19 cellular contexts compared by ENCODE assay signal in genomic region chr2:152419944-152420813, GRCh38.
DNase-seq lines count a peak whose midpoint lies in the region; ATAC-seq, FAIRE-seq and TF ChIP-seq lines count a peak whose summit lies in the region.
"Had no signal": no experiment of that assay in that cellular context is flagged by ENCODE, and none has a peak within 500 bp of the region (broad histone marks: within the 10 kb centered on the region; RNA-seq: fewer than 3 reads in every experiment).

No MANE protein-coding gene starts in this region.

- H3K4me1 ChIP-seq in adrenal gland (replicated peaks in 1 of 2) (peaks cover 18 to 33% of the 10 kb centered on the region in 2 donors), neutrophil (ENCODE audit: control insufficient read depth in 1 of 2, insufficient read depth in 1 of 2, low read depth in 1 of 2, low read length in 1 of 2) (peaks cover 20 to 31% of the 10 kb centered on the region in 2 experiments), aorta (ENCODE audit: control insufficient read depth in 1 of 2, insufficient read depth in 2 of 2, low read length in 2 of 2) (peaks cover 7 to 9% of the 10 kb centered on the region in 2 donors)

- H3K9me3 Mint-ChIP-seq in stimulated activated naive B cell treated with anti-CD40 and anti-IgM and Interleukin-4, amounts not matched to agents 10 μg/mL and 1 μg/mL and 100 μg/mL, for 72 hours: no peaks in the 10 kb centered on the region
- H3K9me3 Mint-ChIP-seq: activated naive CD8-positive, alpha-beta T cell treated with anti-CD3 and anti-CD28 coated beads, Interleukin-2, amount 10 ng/mL, durations not matched to agents 7 days and 5 days; naive B cell had no signal

- DNase-seq in adrenal gland (no peak), C1 segment of cervical spinal cord (lab: John Stamatoyannopoulos, UW) (no peak), HPDE6-E6E7 (ENCODE audit: extremely low spot score) (no peak), aorta (no peak)
- DNase-seq in stimulated activated naive B cell treated with anti-CD40 and anti-IgM and Interleukin-4, amounts not matched to agents 10 μg/mL and 1 μg/mL and 100 μg/mL, for 72 hours: no peak
- DNase-seq: activated CD4-positive, alpha-beta T cell treated with anti-CD3 and anti-CD28 coated beads for 4 hours; activated naive CD8-positive, alpha-beta T cell treated with anti-CD3 and anti-CD28 coated beads, Interleukin-2, amount 10 ng/mL, durations not matched to agents 7 days and 5 days; activated T-cell treated with anti-CD3 and anti-CD28 coated beads for 4 hours; central memory CD4-positive, alpha-beta T cell; kidney glomerular epithelial cell; MG63; naive B cell; NCI-H2107; stimulated activated CD4-positive, alpha-beta T cell treated with anti-CD3 and anti-CD28 coated beads, Interleukin-4, amount 100 ng/mL, for 4 hours; stimulated activated naive CD4-positive, alpha-beta T cell; SW 1271 had no signal

- peaks cover 0 to 2% of the 10 kb centered on the region in 2 donors for H3K4me1 Mint-ChIP-seq in stimulated activated naive B cell treated with anti-CD40 and anti-IgM and Interleukin-4, amounts not matched to agents 10 μg/mL and 1 μg/mL and 100 μg/mL, for 72 hours
- H3K4me1 Mint-ChIP-seq: activated naive CD8-positive, alpha-beta T cell treated with anti-CD3 and anti-CD28 coated beads, Interleukin-2, amount 10 ng/mL, durations not matched to agents 7 days and 5 days had no signal

- H3K36me3 ChIP-seq in adrenal gland (replicated peaks in 1 of 2): no peaks in the 10 kb centered on the region
- no peaks in the 10 kb centered on the region for H3K36me3 ChIP-seq in neutrophil
- no peaks in the 10 kb centered on the region for H3K36me3 ChIP-seq in aorta (ENCODE audit: control insufficient read depth in 1 of 2, insufficient read depth in 2 of 2, low read length in 1 of 2)
- H3K36me3 ChIP-seq: MG63 had no signal

- no peak overlapping the region for H3K4me3 Mint-ChIP-seq in stimulated activated naive B cell treated with anti-CD40 and anti-IgM and Interleukin-4, amounts not matched to agents 10 μg/mL and 1 μg/mL and 100 μg/mL, for 72 hours
- H3K4me3 Mint-ChIP-seq: activated naive CD8-positive, alpha-beta T cell treated with anti-CD3 and anti-CD28 coated beads, Interleukin-2, amount 10 ng/mL, durations not matched to agents 7 days and 5 days; naive B cell had no signal

- no peaks in the 10 kb centered on the region for H3K36me3 Mint-ChIP-seq in stimulated activated naive B cell treated with anti-CD40 and anti-IgM and Interleukin-4, amounts not matched to agents 10 μg/mL and 1 μg/mL and 100 μg/mL, for 72 hours
- H3K36me3 Mint-ChIP-seq: activated naive CD8-positive, alpha-beta T cell treated with anti-CD3 and anti-CD28 coated beads, Interleukin-2, amount 10 ng/mL, durations not matched to agents 7 days and 5 days; naive B cell had no signal

- H3K9me3 ChIP-seq in adrenal gland (replicated peaks in 1 of 3) (no peaks in the 10 kb centered on the region), neutrophil (no peaks in the 10 kb centered on the region), aorta (ENCODE audit: control insufficient read depth, low read length) (no peaks in the 10 kb centered on the region)
- H3K9me3 ChIP-seq: MG63 had no signal

- intact Hi-C loops in adrenal gland (cut with DNase I) (no loop called here), aorta (cut with DNase I) (loop anchor here in 1 of 2 donors (10.0 kb wide), 1 partner anchor 75 kb away; no protein-coding TSS in a partner anchor)

- peak overlapping the region in 4 of 5 donors; percentile 2 to 86 (median 69) for H3K27ac ChIP-seq in adrenal gland
- H3K27ac ChIP-seq in neutrophil: peak overlapping the region; percentile 76
- no peak overlapping the region for H3K27ac ChIP-seq in aorta (ENCODE audit: low read depth in 1 of 2, low read length in 2 of 2)

- H3K27me3 ChIP-seq in adrenal gland (no peaks in the 10 kb centered on the region), neutrophil (no peaks in the 10 kb centered on the region), aorta (ENCODE audit: control insufficient read depth in 1 of 2, insufficient read depth in 2 of 2, low read length in 1 of 2) (no peaks in the 10 kb centered on the region)
- H3K27me3 ChIP-seq: MG63 had no signal

- TF ChIP-seq CTCF in adrenal gland (IDR thresholded peaks at IDR 0.05) (no peak), neutrophil (IDR thresholded peaks at IDR 0.05) (no peak)

- peak; percentile 32 for FAIRE-seq in A204.1 (lab: Jason Lieb, UNC)

- H3K27ac Mint-ChIP-seq in stimulated activated naive B cell treated with anti-CD40 and anti-IgM and Interleukin-4, amounts not matched to agents 10 μg/mL and 1 μg/mL and 100 μg/mL, for 72 hours: no peak overlapping the region
- H3K27ac Mint-ChIP-seq: activated naive CD8-positive, alpha-beta T cell treated with anti-CD3 and anti-CD28 coated beads, Interleukin-2, amount 10 ng/mL, durations not matched to agents 7 days and 5 days; naive B cell had no signal

- WGBS in adrenal gland, 4 donors: 79 to 85% (median 85%) methylated on average over 7 of the region's 7 CpGs
- 86 to 87% methylated on average over 7 of the region's 7 CpGs for WGBS in aorta, 2 donors

- H3K27me3 Mint-ChIP-seq in stimulated activated naive B cell treated with anti-CD40 and anti-IgM and Interleukin-4, amounts not matched to agents 10 μg/mL and 1 μg/mL and 100 μg/mL, for 72 hours: peaks cover 0 to 8% of the 10 kb centered on the region in 2 donors
- H3K27me3 Mint-ChIP-seq: naive B cell had no signal

- no peak overlapping the region for H3K4me3 ChIP-seq in adrenal gland
- H3K4me3 ChIP-seq in neutrophil (ENCODE audit: low read depth in 1 of 2, low read length in 1 of 2): no peak overlapping the region
- H3K4me3 ChIP-seq in aorta (ENCODE audit: low read length in 2 of 2): no peak overlapping the region
- H3K4me3 ChIP-seq: MG63 had no signal

- ATAC-seq in HG02938 (IDR thresholded peaks at IDR 0.05; ENCODE audit: unreplicated experiment) (peak; percentile 26), aorta (ENCODE audit: low FRiP score) (no peak)
- ATAC-seq in stimulated activated naive B cell treated with anti-CD40 and anti-IgM and Interleukin-4, amounts not matched to agents 10 μg/mL and 1 μg/mL and 100 μg/mL, for 72 hours (replicated peaks): no peak

- no peak for TF ChIP-seq POLR2A in adrenal gland (IDR thresholded peaks at IDR 0.05)

Comparison
In these comparisons a context has a peak if more than half of its experiments do, and no peak if none do; other contexts are left out.
1. H3K27ac ChIP-seq: peak in adrenal gland (4 of 5) and neutrophil (single experiment); none in aorta (0 of 2).